ENCODE assay signal across 4 cellular contexts in genomic region chrX:16779815-16780214, GRCh38. TPM values are rescaled to one million over a fixed set of nuclear protein-coding genes. Genes with fewer than 3 reads are reported as not detected.
DNase-seq lines count a peak whose midpoint lies in the region; ATAC-seq, FAIRE-seq and TF ChIP-seq lines count a peak whose summit lies in the region.
"Not testable (repeated sequence)": the region's sequence is repeated elsewhere in the genome, so short reads cannot be mapped to it uniquely, and the experiment has no call there.

No MANE protein-coding gene starts in this region.

- not testable (repeated sequence) for H3K36me3 Mint-ChIP-seq in H9 (ENCODE audit: insufficient read depth in 1 of 3, low read depth in 3 of 3)

- FAIRE-seq in HepG2 (lab: Jason Lieb, UNC), result not testable (repeated sequence)

- not testable (repeated sequence) for H3K4me3 ChIP-seq in HepG2 (replicated peaks in 1 of 3; ENCODE audit: insufficient read depth in 1 of 3, low read depth in 2 of 3, low read length in 3 of 3); mucosa of descending colon

- POLR2A ChIA-PET in HepG2 (lab: Yijun Ruan, JAX), result interaction anchor here (1.0 kb wide), 1 partner anchor 8 kb away, joined by 5 read pairs; no protein-coding TSS in a partner anchor

- peak overlapping the region in 2 of 3 experiments; percentile 76 to 92; a peak in 2 of 7 replicates for H3K27ac Mint-ChIP-seq in H9

- not testable (repeated sequence) for H2AK5ac ChIP-seq in H9 (ENCODE audit: insufficient read length, low read length)

- H3K79me2 ChIP-seq in H9 (ENCODE audit: insufficient read depth, low read length); HepG2 (ENCODE audit: insufficient read depth, low read length): not testable (repeated sequence)

- H2BK5ac ChIP-seq in H9 (ENCODE audit: insufficient read length, low read length), result not testable (repeated sequence)

- not testable (repeated sequence) for H3T11ph ChIP-seq in H9 (ENCODE audit: low read length)

- H3K27ac ChIP-seq in H9 (ENCODE audit: insufficient read length, low read depth, low read length); HepG2 (ENCODE audit: extremely low read length, insufficient read depth, low read length): not testable (repeated sequence)

- BruUV-seq in HepG2 (replicated peaks; lab: Mats Ljungman, UMichigan), result not testable (repeated sequence)

- not testable (repeated sequence) for H4K91ac ChIP-seq in H9 (ENCODE audit: insufficient read length, low read depth, low read length)

- not testable (repeated sequence) for H3K4me1 ChIP-seq in H9 (ENCODE audit: insufficient read depth, low read length); mucosa of descending colon (ENCODE audit: low read depth)
- H3K4me1 ChIP-seq in HepG2 (ENCODE audit: insufficient read depth, low read length), result peaks cover 40% of the 10 kb centered on the region

- not testable (repeated sequence) for H3K23ac ChIP-seq in H9 (ENCODE audit: insufficient read length, low read depth, low read length)

- not testable (repeated sequence) for TF ChIP-seq EP300 in HepG2 (IDR thresholded peaks at IDR 0.05; ENCODE audit: low read depth in 2 of 2, low read length in 2 of 2); HepG2 (CRISPR knock-in tag; IDR thresholded peaks at IDR 0.05; ENCODE audit: borderline replicate concordance)

- TF ChIP-seq CTCF in H9 (conservative IDR thresholded peaks at IDR 0.05); HepG2 (CRISPR knock-in tag; IDR thresholded peaks at IDR 0.05); mucosa of descending colon (IDR thresholded peaks at IDR 0.05): not testable (repeated sequence)

- TF ChIP-seq POLR2A in HepG2 (IDR thresholded peaks at IDR 0.05; ENCODE audit: insufficient read depth in 1 of 2, low read depth in 2 of 2, low read length in 2 of 2), result not testable (repeated sequence)

- CTCF ChIA-PET in HepG2 (lab: Yijun Ruan, JAX; ENCODE audit: low intra/inter-chr PET ratio, low total read pairs), result not testable (repeated sequence)

- not testable (repeated sequence) for H3K4me1 Mint-ChIP-seq in H9

- not testable (repeated sequence) for DNase-seq in H9, left colon, mucosa of descending colon
- peak; percentile 28 for DNase-seq in HepG2 (ENCODE audit: low spot score)

- not testable (repeated sequence) for H3K27me3 ChIP-seq in H9 (ENCODE audit: insufficient read depth, low read length); HepG2 (ENCODE audit: control insufficient read depth in 1 of 2, insufficient read depth in 2 of 2, low read length in 2 of 2)

- not testable (repeated sequence) for H3K18ac ChIP-seq in H9 (ENCODE audit: insufficient read length, low read depth, low read length)

- H3K9me3 ChIP-seq in H9 (ENCODE audit: control insufficient read depth, low read depth, low read length); HepG2 (ENCODE audit: low read length); mucosa of descending colon: not testable (repeated sequence)

- not testable (repeated sequence) for H3K9ac ChIP-seq in H9 (ENCODE audit: extremely low read depth, insufficient read length, low read length); HepG2 (ENCODE audit: insufficient read depth, low read depth, low read length)

- not testable (repeated sequence) for H2BK20ac ChIP-seq in H9 (ENCODE audit: low read depth, low read length, poor library complexity, severe bottlenecking)

- not testable (repeated sequence) for H3K4me3 Mint-ChIP-seq in H9

- peak; percentile 71 for ATAC-seq in left colon
- peak; percentile 84 for ATAC-seq in HepG2
- peak; percentile 63 for ATAC-seq in mucosa of descending colon

- H3K4ac ChIP-seq in H9 (ENCODE audit: low read depth, low read length), result not testable (repeated sequence)

- H3K79me1 ChIP-seq in H9 (ENCODE audit: insufficient read depth, low read depth, low read length, poor library complexity, severe bottlenecking), result not testable (repeated sequence)

- not testable (repeated sequence) for H3K14ac ChIP-seq in H9 (ENCODE audit: insufficient read depth, low read length)

- H3K9me3 Mint-ChIP-seq in H9, result not testable (repeated sequence)

- not testable (repeated sequence) for TF ChIP-seq RAD21 in HepG2 (CRISPR knock-in tag; IDR thresholded peaks at IDR 0.05)

- not testable (repeated sequence) for H3K23me2 ChIP-seq in H9 (ENCODE audit: insufficient read length, low read depth, low read length, poor library complexity, severe bottlenecking)

- not testable (repeated sequence) for H2BK15ac ChIP-seq in H9 (ENCODE audit: low read depth, low read length)

- H4K5ac ChIP-seq in H9 (ENCODE audit: insufficient read length, low read depth, low read length), result not testable (repeated sequence)

- not testable (repeated sequence) for H2BK12ac ChIP-seq in H9 (ENCODE audit: insufficient read length, low read depth, low read length)

- not testable (repeated sequence) for H3K4me2 ChIP-seq in H9 (ENCODE audit: insufficient read depth, insufficient read length, low read length)
- peak overlapping the region; percentile 32; the same call in 1 of the 2 replicates for H3K4me2 ChIP-seq in HepG2 (ENCODE audit: low read depth, low read length)

- not testable (repeated sequence) for H3K27me3 Mint-ChIP-seq in H9 (ENCODE audit: low read depth)

- not testable (repeated sequence) for H2AFZ ChIP-seq in H9 (ENCODE audit: low read length); HepG2 (ENCODE audit: low read length)

- in situ Hi-C loops in HepG2 (cut with HindIII; ENCODE audit: extremely low pct_ligation_motif_present, low pct_unique_long_range_greater_than_20kb), result not testable (repeated sequence)

- not testable (repeated sequence) for H3K36me3 ChIP-seq in HepG2 (replicated peaks in 1 of 2; ENCODE audit: control insufficient read depth in 1 of 2, insufficient read depth in 2 of 2, low read length in 2 of 2); mucosa of descending colon (ENCODE audit: low read depth)

- H4K8ac ChIP-seq in H9 (replicated peaks; ENCODE audit: insufficient read length, low read depth, low read length), result not testable (repeated sequence)

- intact Hi-C loops in left colon (cut with DNase I, micrococcal nuclease); mucosa of descending colon (cut with DNase I, micrococcal nuclease): not testable (repeated sequence)
- intact Hi-C loops in HepG2 (cut with micrococcal nuclease; ENCODE audit: unreplicated experiment), result loop anchor here (10.0 kb wide), 1 partner anchor 65 kb away; the partner anchor contains the start of genes CTPS2 and SYAP1

- not testable (repeated sequence) for H3K56ac ChIP-seq in H9 (ENCODE audit: insufficient read length, low read depth, low read length)

- no CpG with 5 or more reads among the region's 2 CpGs for WGBS in H9 (ENCODE audit: extremely low coverage, insufficient read length, low lambda C conversion rate)
- WGBS in HepG2 (ENCODE audit: low lambda C conversion rate), result no CpG with 5 or more reads among the region's 2 CpGs

- H4K20me1 ChIP-seq in H9 (ENCODE audit: control insufficient read depth, insufficient read depth, insufficient read length); HepG2 (ENCODE audit: insufficient read depth, low read length): not testable (repeated sequence)

- H2BK120ac ChIP-seq in H9 (ENCODE audit: low read depth, low read length, poor library complexity, severe bottlenecking), result not testable (repeated sequence)

RNA-seq across cellular contexts. Expression of gene TXLNG, which starts 6.5 kb away (rescaled TPM):
- total RNA-seq in H9 (2021), result 87.8 and 90.7 TPM in 2 replicates
- 1 to 10 TPM; 7.7 to 9.7 TPM for total RNA-seq in left colon
- 13.1 and 17.8 TPM in 2 replicates for total RNA-seq in HepG2 (2016; rRNA removed; fragmentation: Illumina TruSeq; extraction: Trizol)
- 1.6 and 2.4 TPM in 2 replicates for total RNA-seq in HepG2 (2016; cell fraction: cytosol; rRNA removed; fragmentation: Illumina TruSeq; extraction: Trizol; ENCODE audit: low read depth)
- total RNA-seq in HepG2 (2016; cell fraction: insoluble cytoplasmic fraction; rRNA removed; fragmentation: Illumina TruSeq; extraction: Trizol), result 13.0 and 18.0 TPM in 2 replicates
- total RNA-seq in HepG2 (2016; cell fraction: membrane; rRNA removed; fragmentation: Illumina TruSeq; extraction: Trizol), result 6.0 and 6.6 TPM in 2 replicates
- total RNA-seq in HepG2 (2016; cell fraction: nucleus; rRNA removed; fragmentation: Illumina TruSeq; extraction: Trizol), result 9.1 and 10.1 TPM in 2 replicates
- 13.4 and 15.5 TPM in 2 replicates for polyA plus RNA-seq in HepG2 (2011; rRNA removed)
- 6.4 and 10.9 TPM in 2 replicates for polyA plus RNA-seq in HepG2 (2011; cell fraction: cytosol; rRNA removed)
- 7.6 and 12.0 TPM in 2 replicates for polyA plus RNA-seq in HepG2 (2011; cell fraction: nucleus; rRNA removed)
- polyA plus RNA-seq in HepG2 (2012), result 11.8 and 13.5 TPM in 2 replicates
- 0.61 and 0.70 TPM in 2 replicates for polyA plus RNA-seq in HepG2 (2016; cell fraction: cytosol; fragmentation: Illumina TruSeq; extraction: Trizol; ENCODE audit: low read depth)
- 18.7 and 19.3 TPM in 2 replicates for polyA plus RNA-seq in HepG2 (2016; cell fraction: insoluble cytoplasmic fraction; fragmentation: Illumina TruSeq; extraction: Trizol; ENCODE audit: low read depth)
- polyA plus RNA-seq in HepG2 (2016; cell fraction: membrane; fragmentation: Illumina TruSeq; extraction: Trizol; ENCODE audit: low read depth), result 2.4 and 3.2 TPM in 2 replicates
- 18.0 and 18.4 TPM in 2 replicates for polyA plus RNA-seq in HepG2 (2016; cell fraction: nucleus; fragmentation: Illumina TruSeq; extraction: Trizol; ENCODE audit: insufficient read depth, low read depth)
- 5.1 and 21.6 TPM in 2 replicates for polyA minus RNA-seq in HepG2 (2011; rRNA and poly(A)+ RNA removed; ENCODE audit: low replicate concordance)
- polyA minus RNA-seq in HepG2 (2011; cell fraction: cytosol; rRNA and poly(A)+ RNA removed), result 6.6 and 8.6 TPM in 2 replicates
- 8.1 and 11.6 TPM in 2 replicates for polyA minus RNA-seq in HepG2 (2011; cell fraction: nucleus; rRNA and poly(A)+ RNA removed)
- total RNA-seq in mucosa of descending colon, result 10 to 100 TPM in 1 of 3 donors, 1 to 10 TPM in 2; 8.5 to 13.2 (median 8.9) TPM
